12 cellular contexts compared by ENCODE assay signal in genomic region chr9:129480227-129480626, GRCh38.
DNase-seq lines count a peak whose midpoint lies in the region; ATAC-seq and TF ChIP-seq lines count a peak whose summit lies in the region.
"Had no signal": no experiment of that assay in that cellular context is flagged by ENCODE, and none has a peak within 500 bp of the region (broad histone marks: within the 10 kb centered on the region; RNA-seq: fewer than 3 reads in every experiment).

No MANE protein-coding gene starts in this region.

- peaks cover 0 to under 1% (median 0%) of the 10 kb centered on the region in 11 donors for H3K9me3 ChIP-seq in heart right ventricle
- H3K9me3 ChIP-seq in esophagus muscularis mucosa, result peaks cover 0 to 1% (median 0%) of the 10 kb centered on the region in 4 donors
- H3K9me3 ChIP-seq in osteoblast (ENCODE audit: low read depth, low read length), result no peaks in the 10 kb centered on the region
- no peaks in the 10 kb centered on the region for H3K9me3 ChIP-seq in vagina

- intact Hi-C loops in heart right ventricle (cut with DNase I), result loop anchor here in 6 of 10 donors (5.0 to 10.0 kb wide), 8 partner anchors 63 to 338 kb away; partner anchors contain the start of gene IER5L (in 1 of the 6)
- intact Hi-C loops in cardiac septum (cut with DNase I), result loop anchor here (5.0 kb wide), 2 partner anchors 163 to 228 kb away; no protein-coding TSS in a partner anchor
- intact Hi-C loops in esophagus muscularis mucosa (cut with DNase I), result loop anchor here (5.0 kb wide), 1 partner anchor 127 kb away; no protein-coding TSS in a partner anchor
- intact Hi-C loops in vagina (cut with DNase I), result loop anchor here (5.0 kb wide), 5 partner anchors 68 to 303 kb away; partner anchors contain the start of gene IER5L

- TF ChIP-seq CTCF in heart right ventricle (IDR thresholded peaks at IDR 0.05), result peak in 2 of 9 donors; percentile 11 to 26
- TF ChIP-seq CTCF in esophagus muscularis mucosa (IDR thresholded peaks at IDR 0.05), result peak in 2 of 3 experiments; percentile 12 to 13
- no peak for TF ChIP-seq CTCF in osteoblast (IDR thresholded peaks at IDR 0.05; ENCODE audit: extremely low read depth, low read depth, low read length)
- TF ChIP-seq CTCF in vagina (IDR thresholded peaks at IDR 0.05), result no peak

- WGBS in heart right ventricle, 2 donors, result 59 to 62% methylated on average over 12 of the region's 12 CpGs
- 44% methylated on average over 12 of the region's 12 CpGs for WGBS in esophagus muscularis mucosa

- H2AFZ ChIP-seq in osteoblast (ENCODE audit: low read length), result peak overlapping the region; percentile 43

- peaks cover 5% of the 10 kb centered on the region for H3K79me2 ChIP-seq in osteoblast (ENCODE audit: insufficient read depth, low read length)

- no peak overlapping the region for H3K4me3 ChIP-seq in heart right ventricle
- H3K4me3 ChIP-seq in esophagus muscularis mucosa, result no peak overlapping the region
- no peak overlapping the region for H3K4me3 ChIP-seq in osteoblast (ENCODE audit: insufficient read depth, low read length)
- no peak overlapping the region for H3K4me3 ChIP-seq in vagina
- H3K4me3 ChIP-seq: SJCRH30 had no signal

- no peak for TF ChIP-seq EP300 in esophagus muscularis mucosa (IDR thresholded peaks at IDR 0.05)

- H3K4me1 ChIP-seq in heart right ventricle (peaks cover 30 to 71% (median 46%) of the 10 kb centered on the region in 9 donors), esophagus muscularis mucosa (peaks cover 43 to 69% (median 56%) of the 10 kb centered on the region in 4 donors), osteoblast (ENCODE audit: insufficient read depth, low read length) (peaks cover 47% of the 10 kb centered on the region), vagina (peaks cover 76% of the 10 kb centered on the region)

- no peaks in the 10 kb centered on the region for H3K36me3 ChIP-seq in heart right ventricle
- H3K36me3 ChIP-seq in esophagus muscularis mucosa, result no peaks in the 10 kb centered on the region
- no peaks in the 10 kb centered on the region for H3K36me3 ChIP-seq in osteoblast (ENCODE audit: insufficient read depth, low read length)
- no peaks in the 10 kb centered on the region for H3K36me3 ChIP-seq in vagina
- H3K36me3 ChIP-seq: SJCRH30 had no signal

- H3K27me3 ChIP-seq in heart right ventricle (no peaks in the 10 kb centered on the region), esophagus muscularis mucosa (no peaks in the 10 kb centered on the region), osteoblast (ENCODE audit: insufficient read depth, low read length) (no peaks in the 10 kb centered on the region), vagina (no peaks in the 10 kb centered on the region)

- TF ChIP-seq POLR2A in esophagus muscularis mucosa (IDR thresholded peaks at IDR 0.05; ENCODE audit: low read depth) (no peak), vagina (IDR thresholded peaks at IDR 0.05) (no peak)

- no peak overlapping the region for H3K4me2 ChIP-seq in osteoblast (ENCODE audit: insufficient read depth, low read length)

- H4K20me1 ChIP-seq in osteoblast (ENCODE audit: insufficient read depth, low read length), result no peaks in the 10 kb centered on the region

- H3K27ac ChIP-seq in heart right ventricle (peak overlapping the region in 9 of 10 donors; percentile 98 to 100 (median 99)), esophagus muscularis mucosa (replicated peaks in 1 of 4) (peak overlapping the region; percentile 97 to 100 (median 98)), osteoblast (ENCODE audit: low read depth, low read length) (peak overlapping the region; percentile 64), vagina (peak overlapping the region; percentile 99)
- H3K27ac ChIP-seq: SJCRH30 had no signal

- DNase-seq in heart right ventricle (no peak), cardiac septum (ENCODE audit: low spot score) (no peak), esophagus muscularis mucosa (ENCODE audit: extremely low spot score) (no peak), osteoblast (ENCODE audit: insufficient read length, low spot score, missing footprints) (peak; percentile 89), vagina (ENCODE audit: extremely low spot score in 2 of 2) (no peak), C1 segment of cervical spinal cord (lab: John Stamatoyannopoulos, UW) (no peak), ureter (ENCODE audit: low spot score) (no peak)
- DNase-seq: activated CD8-positive, alpha-beta T cell treated with anti-CD3 and anti-CD28 coated beads for 36 hours; NCI-H2107; SJCRH30; stimulated activated CD4-positive, alpha-beta T cell treated with anti-CD3 and anti-CD28 coated beads, Interleukin-2, amount 100 ng/mL, for 48 hours had no signal

- ATAC-seq in heart right ventricle, result no peak
- ATAC-seq in GM18519 (IDR thresholded peaks at IDR 0.05; ENCODE audit: low FRiP score, unreplicated experiment), result no peak
- ATAC-seq: activated CD8-positive, alpha-beta T cell treated with anti-CD3 and anti-CD28 coated beads for 36 hours had no signal

Comparison
In these comparisons a context has a peak if more than half of its experiments do, and no peak if none do; other contexts are left out.
1. CTCF ChIP-seq: peak in esophagus muscularis mucosa (2 of 3); none in osteoblast (single experiment) and vagina (0 of 3).
2. Peak in every context shown above with its lines, with median percentiles within 50 percentile points of each other: H3K27ac ChIP-seq.